Comparison of ENCODE assay signal across 24 cellular contexts in genomic region chr4:37727635-37728034, GRCh38. TPM values are rescaled to one million over a fixed set of nuclear protein-coding genes. Genes with fewer than 3 reads are reported as not detected.
DNase-seq lines count a peak whose midpoint lies in the region; ATAC-seq, FAIRE-seq and TF ChIP-seq lines count a peak whose summit lies in the region.
"Had no signal": no experiment of that assay in that cellular context is flagged by ENCODE, and none has a peak within 500 bp of the region (broad histone marks: within the 10 kb centered on the region; RNA-seq: fewer than 3 reads in every experiment).

No MANE protein-coding gene starts in this region.

- no peak overlapping the region for H3T11ph ChIP-seq in H9 (ENCODE audit: low read length)

- H3K9me3 Mint-ChIP-seq in activated CD4-positive, alpha-beta T cell treated with anti-CD3 and anti-CD28 coated beads, Interleukin-2, amount 10 ng/mL, durations not matched to agents 24 days and 14 days, result peaks cover 6% of the 10 kb centered on the region
- H3K9me3 Mint-ChIP-seq in H9, result peaks cover 9 to 10% of the 10 kb centered on the region in 2 experiments
- H3K9me3 Mint-ChIP-seq: CD4-positive, alpha-beta T cell; CD8-positive, alpha-beta memory T cell had no signal

- no peaks in the 10 kb centered on the region for H3K27me3 Mint-ChIP-seq in activated CD4-positive, alpha-beta T cell treated with anti-CD3 and anti-CD28 coated beads, Interleukin-2, amount 10 ng/mL, durations not matched to agents 24 days and 14 days
- no peaks in the 10 kb centered on the region for H3K27me3 Mint-ChIP-seq in H9 (ENCODE audit: low read depth)
- H3K27me3 Mint-ChIP-seq: CD4-positive, alpha-beta T cell had no signal

- H3K27me3 ChIP-seq in DND-41 (ENCODE audit: insufficient read depth, low read length, poor library complexity) (no peaks in the 10 kb centered on the region), keratinocyte (ENCODE audit: control insufficient read depth, extremely low read depth, insufficient read depth, low read length) (no peaks in the 10 kb centered on the region), neutrophil (no peaks in the 10 kb centered on the region), H9 (ENCODE audit: insufficient read depth, low read length) (no peaks in the 10 kb centered on the region)
- H3K27me3 ChIP-seq: BE2C; BLaER1 treated with 17β-estradiol and CSF1 and Interleukin-3, amounts not matched to agents 10 nM and 100 nM had no signal

- H3K79me2 ChIP-seq in DND-41 (ENCODE audit: insufficient read depth, low read length), result no peaks in the 10 kb centered on the region
- no peaks in the 10 kb centered on the region for H3K79me2 ChIP-seq in keratinocyte (ENCODE audit: control insufficient read depth, insufficient read depth, low read length)
- no peaks in the 10 kb centered on the region for H3K79me2 ChIP-seq in H9 (ENCODE audit: insufficient read depth, low read length)

- no peak overlapping the region for H2BK20ac ChIP-seq in H9 (ENCODE audit: low read depth, low read length, poor library complexity, severe bottlenecking)

- H2AFZ ChIP-seq in DND-41 (ENCODE audit: low read depth, low read length) (peak overlapping the region; percentile 20; the same call in 1 of the 2 replicates), keratinocyte (ENCODE audit: control insufficient read depth, low read length) (no peak overlapping the region), H9 (ENCODE audit: low read length) (no peak overlapping the region)
- H2AFZ ChIP-seq: GM23248 had no signal

- no peak overlapping the region for H3K4me3 Mint-ChIP-seq in activated CD4-positive, alpha-beta T cell treated with anti-CD3 and anti-CD28 coated beads, Interleukin-2, amount 10 ng/mL, durations not matched to agents 24 days and 14 days
- no peak overlapping the region for H3K4me3 Mint-ChIP-seq in H9
- H3K4me3 Mint-ChIP-seq: CD14-positive monocyte; CD4-positive, alpha-beta T cell; CD8-positive, alpha-beta memory T cell had no signal

- H3K27ac ChIP-seq in DND-41 (ENCODE audit: low read length), result no peak overlapping the region
- no peak overlapping the region for H3K27ac ChIP-seq in keratinocyte (ENCODE audit: control insufficient read depth, insufficient read depth, low read length)
- H3K27ac ChIP-seq in neutrophil, result peak overlapping the region; percentile 77
- no peak overlapping the region for H3K27ac ChIP-seq in H9 (ENCODE audit: insufficient read length, low read depth, low read length)
- H3K27ac ChIP-seq: A549; BLaER1 treated with 17β-estradiol and CSF1 and Interleukin-3, amounts not matched to agents 10 nM and 100 nM; GM23248 had no signal

- H3K4me2 ChIP-seq in DND-41 (ENCODE audit: insufficient read depth, low read length) (no peak overlapping the region), keratinocyte (ENCODE audit: control insufficient read depth, extremely low read depth, insufficient read depth, low read depth, low read length) (no peak overlapping the region), H9 (ENCODE audit: insufficient read depth, insufficient read length, low read length) (no peak overlapping the region)
- H3K4me2 ChIP-seq: A549 had no signal

- H3K4ac ChIP-seq in H9 (ENCODE audit: low read depth, low read length), result no peak overlapping the region

- DNase-seq in DND-41 (no peak), keratinocyte (ENCODE audit: low read depth, low spot score) (no peak), H9 (no peak), GM19240 (ENCODE audit: insufficient read length, low spot score) (no peak)
- DNase-seq in activated CD4-positive, alpha-beta T cell treated with anti-CD3 and anti-CD28 coated beads, Interleukin-2, amount 10 ng/mL, durations not matched to agents 24 days and 14 days, result no peak
- DNase-seq: 8988T; ACHN; BE2C; CD4-positive, alpha-beta T cell; CD8-positive, alpha-beta memory T cell; DMS 273 treated with DMSO at 0.1 percent for 48 hours; DMS79; GF-D8; GM23248; H7 had no signal

- H3K9me3 ChIP-seq in DND-41 (ENCODE audit: insufficient read depth, low read length, severe bottlenecking), result no peaks in the 10 kb centered on the region
- no peaks in the 10 kb centered on the region for H3K9me3 ChIP-seq in keratinocyte (ENCODE audit: control insufficient read depth, low read depth, low read length)
- no peaks in the 10 kb centered on the region for H3K9me3 ChIP-seq in neutrophil
- no peaks in the 10 kb centered on the region for H3K9me3 ChIP-seq in H9 (ENCODE audit: control insufficient read depth, low read depth, low read length)
- H3K9me3 ChIP-seq: A549; BE2C; BLaER1 treated with 17β-estradiol and CSF1 and Interleukin-3, amounts not matched to agents 10 nM and 100 nM had no signal

- dilution Hi-C loops in keratinocyte (cut with MboI; ENCODE audit: extremely low pct_ligation_motif_present, low sequenced_read_pairs), result no loop called here

- H3K4me3 ChIP-seq in DND-41 (ENCODE audit: low read depth in 1 of 2, low read length in 2 of 2) (no peak overlapping the region), keratinocyte (ENCODE audit: control insufficient read depth in 2 of 3, extremely low read depth in 1 of 3, insufficient read depth in 2 of 3, low read depth in 1 of 3, low read length in 3 of 3) (no peak overlapping the region), neutrophil (ENCODE audit: low read depth in 1 of 2, low read length in 1 of 2) (no peak overlapping the region)
- H3K4me3 ChIP-seq: A549; BLaER1 treated with 17β-estradiol and CSF1 and Interleukin-3, amounts not matched to agents 10 nM and 100 nM; GM23248 had no signal

- H3K56ac ChIP-seq in H9 (ENCODE audit: insufficient read length, low read depth, low read length), result no peak overlapping the region

- H2BK5ac ChIP-seq in H9 (ENCODE audit: insufficient read length, low read length), result no peak overlapping the region

- no peak overlapping the region for H4K8ac ChIP-seq in H9 (replicated peaks; ENCODE audit: insufficient read length, low read depth, low read length)

- H3K79me1 ChIP-seq in H9 (ENCODE audit: insufficient read depth, low read depth, low read length, poor library complexity, severe bottlenecking), result no peaks in the 10 kb centered on the region

- H2BK12ac ChIP-seq in H9 (ENCODE audit: insufficient read length, low read depth, low read length), result no peak overlapping the region

- no peak overlapping the region for H3K14ac ChIP-seq in H9 (ENCODE audit: insufficient read depth, low read length)

- H3K4me1 Mint-ChIP-seq in activated CD4-positive, alpha-beta T cell treated with anti-CD3 and anti-CD28 coated beads, Interleukin-2, amount 10 ng/mL, durations not matched to agents 24 days and 14 days, result peaks cover 8% of the 10 kb centered on the region
- H3K4me1 Mint-ChIP-seq in H9, result peaks cover 19 to 20% of the 10 kb centered on the region in 2 experiments

- no peaks in the 10 kb centered on the region for H3K23me2 ChIP-seq in H9 (ENCODE audit: insufficient read length, low read depth, low read length, poor library complexity, severe bottlenecking)

- no peak overlapping the region for H2BK120ac ChIP-seq in H9 (ENCODE audit: low read depth, low read length, poor library complexity, severe bottlenecking)

- no peak overlapping the region for H4K5ac ChIP-seq in H9 (ENCODE audit: insufficient read length, low read depth, low read length)

- no peak overlapping the region for H2BK15ac ChIP-seq in H9 (ENCODE audit: low read depth, low read length)

- no peaks in the 10 kb centered on the region for H3K9me1 ChIP-seq in keratinocyte (ENCODE audit: control insufficient read depth, extremely low read depth, insufficient read depth, low read length)

- WGBS in H9 (ENCODE audit: extremely low coverage, insufficient read length, low lambda C conversion rate), result no CpG with 5 or more reads among the region's 1 CpG

- H3K9ac ChIP-seq in DND-41 (ENCODE audit: low read depth, low read length) (no peak overlapping the region), keratinocyte (ENCODE audit: control insufficient read depth, extremely low read depth, insufficient read depth, low read length) (no peak overlapping the region), H9 (ENCODE audit: extremely low read depth, insufficient read length, low read length) (no peak overlapping the region)
- H3K9ac ChIP-seq: BLaER1 treated with 17β-estradiol and CSF1 and Interleukin-3, amounts not matched to agents 10 nM and 100 nM; GM23248 had no signal

- no peak overlapping the region for H2AK5ac ChIP-seq in H9 (ENCODE audit: insufficient read length, low read length)

- no peak for ATAC-seq in DND-41 (ENCODE audit: insufficient read depth, low read depth)
- ATAC-seq: A549, HCT116 had no signal

- H3K18ac ChIP-seq in H9 (ENCODE audit: insufficient read length, low read depth, low read length), result no peak overlapping the region

- H3K4me1 ChIP-seq in DND-41 (ENCODE audit: insufficient read depth, low read length) (peaks cover 17% of the 10 kb centered on the region), keratinocyte (ENCODE audit: control insufficient read depth, extremely low read depth, insufficient read depth, low read length) (peaks cover 7% of the 10 kb centered on the region), neutrophil (ENCODE audit: control insufficient read depth in 1 of 2, insufficient read depth in 1 of 2, low read depth in 1 of 2, low read length in 1 of 2) (peaks cover 28 to 31% of the 10 kb centered on the region in 2 experiments), H9 (ENCODE audit: insufficient read depth, low read length) (no peaks in the 10 kb centered on the region)
- H3K4me1 ChIP-seq: A549, BE2C had no signal

- peak; percentile 34 for FAIRE-seq in keratinocyte (lab: Jason Lieb, UNC)
- FAIRE-seq: A549, D721Med, GM12891, GM18507, H1 had no signal

- no peaks in the 10 kb centered on the region for H3K36me3 Mint-ChIP-seq in activated CD4-positive, alpha-beta T cell treated with anti-CD3 and anti-CD28 coated beads, Interleukin-2, amount 10 ng/mL, durations not matched to agents 24 days and 14 days (ENCODE audit: low read depth)
- H3K36me3 Mint-ChIP-seq in H9 (ENCODE audit: insufficient read depth in 1 of 3, low read depth in 3 of 3), result peaks cover 2 to 13% (median 5%) of the 10 kb centered on the region in 3 experiments; a peak in 5 of 7 replicates
- H3K36me3 Mint-ChIP-seq: CD14-positive monocyte; CD8-positive, alpha-beta memory T cell had no signal

- H3K36me3 ChIP-seq in DND-41 (ENCODE audit: insufficient read depth, low read length), result no peaks in the 10 kb centered on the region
- no peaks in the 10 kb centered on the region for H3K36me3 ChIP-seq in keratinocyte (ENCODE audit: control insufficient read depth in 2 of 2, extremely low read depth in 1 of 2, insufficient read depth in 2 of 2, low read length in 2 of 2)
- no peaks in the 10 kb centered on the region for H3K36me3 ChIP-seq in neutrophil
- H3K36me3 ChIP-seq: BE2C; BLaER1 treated with 17β-estradiol and CSF1 and Interleukin-3, amounts not matched to agents 10 nM and 100 nM had no signal

- no peak overlapping the region for H3K27ac Mint-ChIP-seq in activated CD4-positive, alpha-beta T cell treated with anti-CD3 and anti-CD28 coated beads, Interleukin-2, amount 10 ng/mL, durations not matched to agents 24 days and 14 days
- H3K27ac Mint-ChIP-seq in H9, result no peak overlapping the region
- H3K27ac Mint-ChIP-seq: CD4-positive, alpha-beta T cell had no signal

- H3K23ac ChIP-seq in H9 (ENCODE audit: insufficient read length, low read depth, low read length), result no peak overlapping the region

- TF ChIP-seq CTCF in DND-41 (IDR thresholded peaks at IDR 0.05; ENCODE audit: borderline replicate concordance, extremely low read depth, low read length, poor library complexity, severe bottlenecking) (no peak), keratinocyte (optimal IDR thresholded peaks at IDR 0.05 in 1 of 3, IDR thresholded peaks at IDR 0.05 in 1 of 3, conservative IDR thresholded peaks at IDR 0.05 in 1 of 3; ENCODE audit: extremely low read depth in 1 of 3, insufficient read depth in 2 of 3, low read length in 3 of 3) (no peak), neutrophil (IDR thresholded peaks at IDR 0.05) (no peak), H9 (conservative IDR thresholded peaks at IDR 0.05) (no peak)

- H4K91ac ChIP-seq in H9 (ENCODE audit: insufficient read length, low read depth, low read length), result no peak overlapping the region

- intact Hi-C loops in activated CD4-positive, alpha-beta T cell treated with anti-CD3 and anti-CD28 coated beads, Interleukin-2, amount 10 ng/mL, durations not matched to agents 24 days and 14 days (cut with micrococcal nuclease), result no loop called here

- no peaks in the 10 kb centered on the region for H4K20me1 ChIP-seq in DND-41 (ENCODE audit: insufficient read depth, low read length)
- no peaks in the 10 kb centered on the region for H4K20me1 ChIP-seq in keratinocyte (ENCODE audit: control insufficient read depth, extremely low read depth, insufficient read depth, low read length)
- no peaks in the 10 kb centered on the region for H4K20me1 ChIP-seq in H9 (ENCODE audit: control insufficient read depth, insufficient read depth, insufficient read length)
- H4K20me1 ChIP-seq: BLaER1 treated with 17β-estradiol and CSF1 and Interleukin-3, amounts not matched to agents 10 nM and 100 nM had no signal

RNA-seq across cellular contexts. Expression of gene RELL1, which starts 41.5 kb away (rescaled TPM):
- polyA plus RNA-seq in keratinocyte, result 4.1 to 15.6 TPM (median 9.3 TPM) in 3 replicates
- polyA plus RNA-seq in keratinocyte (2011; ENCODE audit: low read depth), result 3.1 TPM
- polyA plus RNA-seq in keratinocyte (2011; cell fraction: cytosol; rRNA removed), result 5.5 and 7.2 TPM in 2 replicates
- polyA plus RNA-seq in keratinocyte (2011; cell fraction: nucleus; rRNA removed), result 7.1 and 7.7 TPM in 2 replicates
- polyA plus RNA-seq in keratinocyte (2012; ENCODE audit: low replicate concordance), result 6.1 and 10.4 TPM in 2 replicates
- polyA minus RNA-seq in keratinocyte, result 9.1 to 23.6 TPM (median 22.2 TPM) in 3 replicates
- 22.6 TPM for polyA minus RNA-seq in keratinocyte (2011; cell fraction: cytosol; rRNA and poly(A)+ RNA removed)
- 10.1 and 16.2 TPM in 2 replicates for polyA minus RNA-seq in keratinocyte (2011; cell fraction: nucleus; rRNA and poly(A)+ RNA removed)
- 15.7 and 19.1 TPM in 2 replicates for total RNA-seq in activated CD4-positive, alpha-beta T cell treated with anti-CD3 and anti-CD28 coated beads, Interleukin-2, amount 10 ng/mL, durations not matched to agents 24 days and 14 days
- total RNA-seq in H9 (2021), result 10.6 and 10.8 TPM in 2 replicates
